1 cellular context compared by ENCODE assay signal in the genomic region with DNA sequence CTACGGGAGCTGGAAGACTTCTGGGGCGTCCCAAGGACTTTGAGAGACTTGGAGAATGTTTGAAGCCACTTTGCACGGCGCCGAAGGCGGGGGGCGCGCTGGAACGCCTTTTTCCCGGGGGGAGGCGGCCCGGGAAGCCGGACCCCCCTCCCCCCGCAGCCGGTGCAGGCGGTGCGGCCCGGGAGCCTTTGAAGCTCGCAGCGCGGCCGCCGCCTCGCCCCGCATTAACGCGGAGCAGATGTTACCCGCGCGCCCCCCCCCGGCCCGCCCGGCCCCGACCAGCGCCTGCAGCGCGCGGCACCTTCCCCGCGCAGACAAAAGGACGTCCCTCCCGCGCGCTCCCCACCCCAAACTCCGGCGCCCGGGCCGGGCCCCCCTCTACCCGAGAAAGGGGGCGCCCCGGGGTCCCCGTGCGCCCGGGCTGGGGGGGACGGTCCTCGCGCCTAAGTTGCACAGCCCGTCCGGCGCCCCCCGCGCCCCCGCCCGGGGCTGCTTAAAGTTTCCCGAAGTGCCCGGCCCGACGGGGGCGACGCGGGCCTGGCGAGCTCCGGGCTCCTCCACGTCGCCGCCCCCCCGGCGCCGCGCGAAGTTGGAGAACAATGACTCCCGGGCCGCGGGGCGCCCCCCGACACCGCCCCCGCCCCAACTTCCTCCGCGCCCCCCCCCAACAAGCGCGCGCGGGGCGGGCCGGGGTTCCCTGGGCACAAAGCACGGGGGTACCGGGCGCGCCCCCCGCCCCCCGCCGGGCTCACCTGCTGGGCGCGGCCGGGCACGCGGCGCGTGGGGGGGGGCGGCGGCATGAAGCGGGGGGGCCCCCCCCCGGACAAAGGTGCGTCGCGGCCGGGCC.
TF ChIP-seq lines count a peak whose summit lies in the region.

No MANE protein-coding gene starts in this region.

TF ChIP-seq in HEK293, 187 proteins besides CTCF, POLR2A, EP300 and RAD21 (continued from another document and continues in another):
- TF ChIP-seq ZNF175 (tag by site-specific recombination; IDR thresholded peaks at IDR 0.05) (no peak), SALL2 (tag by site-specific recombination; IDR thresholded peaks at IDR 0.05; ENCODE audit: borderline replicate concordance) (no peak), OVOL3 (tag by site-specific recombination; IDR thresholded peaks at IDR 0.05) (no peak), PRDM1 (tag by site-specific recombination; IDR thresholded peaks at IDR 0.05) (no peak), ZNF768 (tag by site-specific recombination; IDR thresholded peaks at IDR 0.05) (no peak), MYNN (tag by site-specific recombination; IDR thresholded peaks at IDR 0.05; ENCODE audit: borderline replicate concordance) (no peak), ZNF341 (tag by site-specific recombination; IDR thresholded peaks at IDR 0.05; ENCODE audit: low read depth) (peak; percentile 95), ZNF16 (tag by site-specific recombination; IDR thresholded peaks at IDR 0.05; ENCODE audit: low read depth) (no peak), KLF8 (tag by site-specific recombination; IDR thresholded peaks at IDR 0.05) (no peak), ZNF10 (tag by site-specific recombination; IDR thresholded peaks at IDR 0.05) (no peak), ZNF837 (tag by site-specific recombination; IDR thresholded peaks at IDR 0.05) (no peak), ZNF48 (tag by site-specific recombination; IDR thresholded peaks at IDR 0.05) (no peak), KLF9 (tag by site-specific recombination; IDR thresholded peaks at IDR 0.05; ENCODE audit: low read depth) (no peak), SP2 (tag by site-specific recombination; IDR thresholded peaks at IDR 0.05) (peak; percentile 36), ZNF747 (tag by site-specific recombination; IDR thresholded peaks at IDR 0.05) (no peak), ZNF626 (tag by site-specific recombination; IDR thresholded peaks at IDR 0.05) (no peak), ZNF558 (tag by site-specific recombination; IDR thresholded peaks at IDR 0.05) (no peak), ZNF2 (tag by site-specific recombination; IDR thresholded peaks at IDR 0.05) (no peak), ZNF324 (tag by site-specific recombination; IDR thresholded peaks at IDR 0.05) (no peak), ZNF391 (tag by site-specific recombination; IDR thresholded peaks at IDR 0.05; ENCODE audit: borderline replicate concordance, low read depth) (no peak), BCL11B (tag by site-specific recombination; IDR thresholded peaks at IDR 0.05; ENCODE audit: low read depth) (no peak), ZNF571 (tag by site-specific recombination; IDR thresholded peaks at IDR 0.05) (no peak), ZNF19 (tag by site-specific recombination; IDR thresholded peaks at IDR 0.05; ENCODE audit: low read depth) (no peak), ZEB2 (tag by site-specific recombination; IDR thresholded peaks at IDR 0.05) (0 out of 2 replicates have a peak, but pooled peaks have one; percentile 1), SP7 (tag by site-specific recombination; IDR thresholded peaks at IDR 0.05) (no peak), ZBTB20 (tag by site-specific recombination; IDR thresholded peaks at IDR 0.05) (no peak; the same call in 1 of the 2 replicates), ZSCAN16 (tag by site-specific recombination; IDR thresholded peaks at IDR 0.05) (no peak), TCF7L2 (IDR thresholded peaks at IDR 0.05; ENCODE audit: borderline replicate concordance, low read depth, low read length) (peak; percentile 88; the same call in 1 of the 2 replicates), HOXA7 (CRISPR knock-in tag; IDR thresholded peaks at IDR 0.05; ENCODE audit: borderline replicate concordance) (no peak), WT1 (tag by site-specific recombination; IDR thresholded peaks at IDR 0.05) (no peak)
- TF ChIP-seq, protein P1, sequence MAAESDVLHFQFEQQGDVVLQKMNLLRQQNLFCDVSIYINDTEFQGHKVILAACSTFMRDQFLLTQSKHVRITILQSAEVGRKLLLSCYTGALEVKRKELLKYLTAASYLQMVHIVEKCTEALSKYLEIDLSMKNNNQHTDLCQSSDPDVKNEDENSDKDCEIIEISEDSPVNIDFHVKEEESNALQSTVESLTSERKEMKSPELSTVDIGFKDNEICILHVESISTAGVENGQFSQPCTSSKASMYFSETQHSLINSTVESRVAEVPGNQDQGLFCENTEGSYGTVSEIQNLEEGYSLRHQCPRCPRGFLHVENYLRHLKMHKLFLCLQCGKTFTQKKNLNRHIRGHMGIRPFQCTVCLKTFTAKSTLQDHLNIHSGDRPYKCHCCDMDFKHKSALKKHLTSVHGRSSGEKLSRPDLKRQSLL (tag by site-specific recombination; IDR thresholded peaks at IDR 0.05), result no peak
- TF ChIP-seq, protein P2, sequence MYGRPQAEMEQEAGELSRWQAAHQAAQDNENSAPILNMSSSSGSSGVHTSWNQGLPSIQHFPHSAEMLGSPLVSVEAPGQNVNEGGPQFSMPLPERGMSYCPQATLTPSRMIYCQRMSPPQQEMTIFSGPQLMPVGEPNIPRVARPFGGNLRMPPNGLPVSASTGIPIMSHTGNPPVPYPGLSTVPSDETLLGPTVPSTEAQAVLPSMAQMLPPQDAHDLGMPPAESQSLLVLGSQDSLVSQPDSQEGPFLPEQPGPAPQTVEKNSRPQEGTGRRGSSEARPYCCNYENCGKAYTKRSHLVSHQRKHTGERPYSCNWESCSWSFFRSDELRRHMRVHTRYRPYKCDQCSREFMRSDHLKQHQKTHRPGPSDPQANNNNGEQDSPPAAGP (tag by site-specific recombination; IDR thresholded peaks at IDR 0.05), result no peak
- TF ChIP-seq, protein P3, sequence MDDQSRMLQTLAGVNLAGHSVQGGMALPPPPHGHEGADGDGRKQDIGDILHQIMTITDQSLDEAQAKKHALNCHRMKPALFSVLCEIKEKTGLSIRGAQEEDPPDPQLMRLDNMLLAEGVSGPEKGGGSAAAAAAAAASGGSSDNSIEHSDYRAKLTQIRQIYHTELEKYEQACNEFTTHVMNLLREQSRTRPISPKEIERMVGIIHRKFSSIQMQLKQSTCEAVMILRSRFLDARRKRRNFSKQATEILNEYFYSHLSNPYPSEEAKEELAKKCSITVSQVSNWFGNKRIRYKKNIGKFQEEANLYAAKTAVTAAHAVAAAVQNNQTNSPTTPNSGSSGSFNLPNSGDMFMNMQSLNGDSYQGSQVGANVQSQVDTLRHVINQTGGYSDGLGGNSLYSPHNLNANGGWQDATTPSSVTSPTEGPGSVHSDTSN (CRISPR knock-in tag; IDR thresholded peaks at IDR 0.05), result no peak
- TF ChIP-seq, protein P4, sequence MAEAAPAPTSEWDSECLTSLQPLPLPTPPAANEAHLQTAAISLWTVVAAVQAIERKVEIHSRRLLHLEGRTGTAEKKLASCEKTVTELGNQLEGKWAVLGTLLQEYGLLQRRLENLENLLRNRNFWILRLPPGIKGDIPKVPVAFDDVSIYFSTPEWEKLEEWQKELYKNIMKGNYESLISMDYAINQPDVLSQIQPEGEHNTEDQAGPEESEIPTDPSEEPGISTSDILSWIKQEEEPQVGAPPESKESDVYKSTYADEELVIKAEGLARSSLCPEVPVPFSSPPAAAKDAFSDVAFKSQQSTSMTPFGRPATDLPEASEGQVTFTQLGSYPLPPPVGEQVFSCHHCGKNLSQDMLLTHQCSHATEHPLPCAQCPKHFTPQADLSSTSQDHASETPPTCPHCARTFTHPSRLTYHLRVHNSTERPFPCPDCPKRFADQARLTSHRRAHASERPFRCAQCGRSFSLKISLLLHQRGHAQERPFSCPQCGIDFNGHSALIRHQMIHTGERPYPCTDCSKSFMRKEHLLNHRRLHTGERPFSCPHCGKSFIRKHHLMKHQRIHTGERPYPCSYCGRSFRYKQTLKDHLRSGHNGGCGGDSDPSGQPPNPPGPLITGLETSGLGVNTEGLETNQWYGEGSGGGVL (tag by site-specific recombination; IDR thresholded peaks at IDR 0.05), result no peak
- TF ChIP-seq, protein P5, sequence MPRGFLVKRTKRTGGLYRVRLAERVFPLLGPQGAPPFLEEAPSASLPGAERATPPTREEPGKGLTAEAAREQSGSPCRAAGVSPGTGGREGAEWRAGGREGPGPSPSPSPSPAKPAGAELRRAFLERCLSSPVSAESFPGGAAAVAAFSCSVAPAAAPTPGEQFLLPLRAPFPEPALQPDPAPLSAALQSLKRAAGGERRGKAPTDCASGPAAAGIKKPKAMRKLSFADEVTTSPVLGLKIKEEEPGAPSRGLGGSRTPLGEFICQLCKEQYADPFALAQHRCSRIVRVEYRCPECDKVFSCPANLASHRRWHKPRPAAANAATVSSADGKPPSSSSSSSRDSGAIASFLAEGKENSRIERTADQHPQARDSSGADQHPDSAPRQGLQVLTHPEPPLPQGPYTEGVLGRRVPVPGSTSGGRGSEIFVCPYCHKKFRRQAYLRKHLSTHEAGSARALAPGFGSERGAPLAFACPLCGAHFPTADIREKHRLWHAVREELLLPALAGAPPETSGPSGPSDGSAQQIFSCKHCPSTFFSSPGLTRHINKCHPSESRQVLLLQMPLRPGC (tag by site-specific recombination; IDR thresholded peaks at IDR 0.05), result no peak
- TF ChIP-seq, protein P6, sequence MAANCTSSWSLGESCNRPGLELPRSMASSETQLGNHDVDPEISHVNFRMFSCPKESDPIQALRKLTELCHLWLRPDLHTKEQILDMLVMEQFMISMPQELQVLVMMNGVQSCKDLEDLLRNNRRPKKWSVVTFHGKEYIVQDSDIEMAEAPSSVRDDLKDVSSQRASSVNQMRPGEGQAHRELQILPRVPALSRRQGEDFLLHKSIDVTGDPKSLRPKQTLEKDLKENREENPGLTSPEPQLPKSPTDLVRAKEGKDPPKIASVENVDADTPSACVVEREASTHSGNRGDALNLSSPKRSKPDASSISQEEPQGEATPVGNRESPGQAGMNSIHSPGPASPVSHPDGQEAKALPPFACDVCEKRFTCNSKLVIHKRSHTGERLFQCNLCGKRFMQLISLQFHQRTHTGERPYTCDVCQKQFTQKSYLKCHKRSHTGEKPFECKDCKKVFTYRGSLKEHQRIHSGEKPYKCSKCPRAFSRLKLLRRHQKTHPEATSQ (tag by site-specific recombination; IDR thresholded peaks at IDR 0.05), result no peak
- TF ChIP-seq, protein P7, sequence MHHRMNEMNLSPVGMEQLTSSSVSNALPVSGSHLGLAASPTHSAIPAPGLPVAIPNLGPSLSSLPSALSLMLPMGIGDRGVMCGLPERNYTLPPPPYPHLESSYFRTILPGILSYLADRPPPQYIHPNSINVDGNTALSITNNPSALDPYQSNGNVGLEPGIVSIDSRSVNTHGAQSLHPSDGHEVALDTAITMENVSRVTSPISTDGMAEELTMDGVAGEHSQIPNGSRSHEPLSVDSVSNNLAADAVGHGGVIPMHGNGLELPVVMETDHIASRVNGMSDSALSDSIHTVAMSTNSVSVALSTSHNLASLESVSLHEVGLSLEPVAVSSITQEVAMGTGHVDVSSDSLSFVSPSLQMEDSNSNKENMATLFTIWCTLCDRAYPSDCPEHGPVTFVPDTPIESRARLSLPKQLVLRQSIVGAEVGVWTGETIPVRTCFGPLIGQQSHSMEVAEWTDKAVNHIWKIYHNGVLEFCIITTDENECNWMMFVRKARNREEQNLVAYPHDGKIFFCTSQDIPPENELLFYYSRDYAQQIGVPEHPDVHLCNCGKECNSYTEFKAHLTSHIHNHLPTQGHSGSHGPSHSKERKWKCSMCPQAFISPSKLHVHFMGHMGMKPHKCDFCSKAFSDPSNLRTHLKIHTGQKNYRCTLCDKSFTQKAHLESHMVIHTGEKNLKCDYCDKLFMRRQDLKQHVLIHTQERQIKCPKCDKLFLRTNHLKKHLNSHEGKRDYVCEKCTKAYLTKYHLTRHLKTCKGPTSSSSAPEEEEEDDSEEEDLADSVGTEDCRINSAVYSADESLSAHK (tag by site-specific recombination; IDR thresholded peaks at IDR 0.05), result no peak
- TF ChIP-seq, protein P8, sequence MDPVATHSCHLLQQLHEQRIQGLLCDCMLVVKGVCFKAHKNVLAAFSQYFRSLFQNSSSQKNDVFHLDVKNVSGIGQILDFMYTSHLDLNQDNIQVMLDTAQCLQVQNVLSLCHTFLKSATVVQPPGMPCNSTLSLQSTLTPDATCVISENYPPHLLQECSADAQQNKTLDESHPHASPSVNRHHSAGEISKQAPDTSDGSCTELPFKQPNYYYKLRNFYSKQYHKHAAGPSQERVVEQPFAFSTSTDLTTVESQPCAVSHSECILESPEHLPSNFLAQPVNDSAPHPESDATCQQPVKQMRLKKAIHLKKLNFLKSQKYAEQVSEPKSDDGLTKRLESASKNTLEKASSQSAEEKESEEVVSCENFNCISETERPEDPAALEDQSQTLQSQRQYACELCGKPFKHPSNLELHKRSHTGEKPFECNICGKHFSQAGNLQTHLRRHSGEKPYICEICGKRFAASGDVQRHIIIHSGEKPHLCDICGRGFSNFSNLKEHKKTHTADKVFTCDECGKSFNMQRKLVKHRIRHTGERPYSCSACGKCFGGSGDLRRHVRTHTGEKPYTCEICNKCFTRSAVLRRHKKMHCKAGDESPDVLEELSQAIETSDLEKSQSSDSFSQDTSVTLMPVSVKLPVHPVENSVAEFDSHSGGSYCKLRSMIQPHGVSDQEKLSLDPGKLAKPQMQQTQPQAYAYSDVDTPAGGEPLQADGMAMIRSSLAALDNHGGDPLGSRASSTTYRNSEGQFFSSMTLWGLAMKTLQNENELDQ (tag by site-specific recombination; IDR thresholded peaks at IDR 0.05; ENCODE audit: low read depth), result no peak
- TF ChIP-seq, protein P9, sequence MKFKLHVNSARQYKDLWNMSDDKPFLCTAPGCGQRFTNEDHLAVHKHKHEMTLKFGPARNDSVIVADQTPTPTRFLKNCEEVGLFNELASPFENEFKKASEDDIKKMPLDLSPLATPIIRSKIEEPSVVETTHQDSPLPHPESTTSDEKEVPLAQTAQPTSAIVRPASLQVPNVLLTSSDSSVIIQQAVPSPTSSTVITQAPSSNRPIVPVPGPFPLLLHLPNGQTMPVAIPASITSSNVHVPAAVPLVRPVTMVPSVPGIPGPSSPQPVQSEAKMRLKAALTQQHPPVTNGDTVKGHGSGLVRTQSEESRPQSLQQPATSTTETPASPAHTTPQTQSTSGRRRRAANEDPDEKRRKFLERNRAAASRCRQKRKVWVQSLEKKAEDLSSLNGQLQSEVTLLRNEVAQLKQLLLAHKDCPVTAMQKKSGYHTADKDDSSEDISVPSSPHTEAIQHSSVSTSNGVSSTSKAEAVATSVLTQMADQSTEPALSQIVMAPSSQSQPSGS (tag by site-specific recombination; IDR thresholded peaks at IDR 0.05; ENCODE audit: low read depth), result no peak
- TF ChIP-seq, protein P10, sequence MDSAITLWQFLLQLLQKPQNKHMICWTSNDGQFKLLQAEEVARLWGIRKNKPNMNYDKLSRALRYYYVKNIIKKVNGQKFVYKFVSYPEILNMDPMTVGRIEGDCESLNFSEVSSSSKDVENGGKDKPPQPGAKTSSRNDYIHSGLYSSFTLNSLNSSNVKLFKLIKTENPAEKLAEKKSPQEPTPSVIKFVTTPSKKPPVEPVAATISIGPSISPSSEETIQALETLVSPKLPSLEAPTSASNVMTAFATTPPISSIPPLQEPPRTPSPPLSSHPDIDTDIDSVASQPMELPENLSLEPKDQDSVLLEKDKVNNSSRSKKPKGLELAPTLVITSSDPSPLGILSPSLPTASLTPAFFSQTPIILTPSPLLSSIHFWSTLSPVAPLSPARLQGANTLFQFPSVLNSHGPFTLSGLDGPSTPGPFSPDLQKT (IDR thresholded peaks at IDR 0.05; ENCODE audit: borderline replicate concordance, low read depth, low read length), result no peak
- TF ChIP-seq, protein P11, sequence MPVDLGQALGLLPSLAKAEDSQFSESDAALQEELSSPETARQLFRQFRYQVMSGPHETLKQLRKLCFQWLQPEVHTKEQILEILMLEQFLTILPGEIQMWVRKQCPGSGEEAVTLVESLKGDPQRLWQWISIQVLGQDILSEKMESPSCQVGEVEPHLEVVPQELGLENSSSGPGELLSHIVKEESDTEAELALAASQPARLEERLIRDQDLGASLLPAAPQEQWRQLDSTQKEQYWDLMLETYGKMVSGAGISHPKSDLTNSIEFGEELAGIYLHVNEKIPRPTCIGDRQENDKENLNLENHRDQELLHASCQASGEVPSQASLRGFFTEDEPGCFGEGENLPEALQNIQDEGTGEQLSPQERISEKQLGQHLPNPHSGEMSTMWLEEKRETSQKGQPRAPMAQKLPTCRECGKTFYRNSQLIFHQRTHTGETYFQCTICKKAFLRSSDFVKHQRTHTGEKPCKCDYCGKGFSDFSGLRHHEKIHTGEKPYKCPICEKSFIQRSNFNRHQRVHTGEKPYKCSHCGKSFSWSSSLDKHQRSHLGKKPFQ (tag by site-specific recombination; IDR thresholded peaks at IDR 0.05), result 0 out of 2 replicates have a peak, but pooled peaks have one; percentile 4
